In the genomic region with DNA sequence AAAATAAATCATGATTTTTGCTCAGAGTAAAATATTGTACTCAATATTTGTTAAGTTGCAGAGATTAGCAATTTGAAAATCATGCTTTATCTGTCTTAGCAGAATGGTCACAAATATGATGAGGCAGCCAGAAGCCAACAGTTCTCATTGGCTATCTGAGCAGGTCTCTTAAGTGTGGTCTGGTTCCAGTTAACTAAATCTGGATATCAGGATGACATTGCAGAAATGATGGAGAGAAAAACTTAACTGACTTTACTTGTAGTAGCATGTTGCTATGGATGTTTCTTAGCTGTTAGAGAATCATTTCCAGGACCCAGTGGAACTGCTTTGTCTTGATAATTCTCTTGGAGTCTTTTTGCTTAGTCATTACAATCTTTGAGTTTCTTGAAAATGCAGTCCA, we compare ENCODE assay signal across 25 cellular contexts.
"Had no signal": no experiment of that assay in that cellular context is flagged by ENCODE, and none has a peak within 500 bp of the region (broad histone marks: within the 10 kb centered on the region; RNA-seq: fewer than 3 reads in every experiment).

No MANE protein-coding gene starts in this region.

- ATAC-seq: esophagus mucosa; foreskin keratinocyte; heart right ventricle; left lobe of liver; naive thymus-derived CD4-positive, alpha-beta T cell; stimulated activated memory B cell treated with anti-CD40 and anti-IgM and Interleukin-4, amounts not matched to agents 10 μg/mL and 1 μg/mL and 100 μg/mL, for 72 hours; stimulated activated naive CD8-positive, alpha-beta T cell treated with anti-CD3 and anti-CD28 coated beads, Interleukin-15, Interleukin-2, amounts not matched to agents 100 U/mL and 50 U/mL, for 24 hours had no signal

- FAIRE-seq: keratinocyte had no signal

- H3K27me3 ChIP-seq: colonic mucosa, foreskin keratinocyte, heart right ventricle, neural progenitor cell, right atrium auricular region, sigmoid colon, spleen, testis, tibial artery had no signal

- H3K36me3 ChIP-seq: colonic mucosa, heart right ventricle, neural progenitor cell, right atrium auricular region, sigmoid colon, spleen, tibial artery had no signal

- H3K9ac ChIP-seq: neural progenitor cell, parathyroid adenoma had no signal

- H3K27ac ChIP-seq: colonic mucosa, epithelial cell of prostate, foreskin keratinocyte, heart right ventricle, neural progenitor cell, parathyroid adenoma, right atrium auricular region, sigmoid colon, spleen, testis, tibial artery had no signal

- H3K4me1 ChIP-seq: colonic mucosa, foreskin keratinocyte, heart right ventricle, neural progenitor cell, parathyroid adenoma, right atrium auricular region, sigmoid colon, spleen, testis, tibial artery had no signal

- H3K4me3 ChIP-seq: colonic mucosa, heart right ventricle, neural progenitor cell, right atrium auricular region, sigmoid colon, spleen, testis, tibial artery had no signal

- H3K9me3 ChIP-seq: colonic mucosa, testis, tibial artery had no signal

- H3K79me2 ChIP-seq: parathyroid adenoma had no signal

- H2AFZ ChIP-seq: neural progenitor cell, parathyroid adenoma had no signal

- H3K4me2 ChIP-seq: neural progenitor cell had no signal

- DNase-seq: colonic mucosa; effector CD8-positive, alpha-beta T cell; endodermal cell; foreskin keratinocyte; glutamatergic neuron; heart right ventricle; hippocampal formation; mesenchymal stem cell; midbrain; naive thymus-derived CD4-positive, alpha-beta T cell; sigmoid colon; spleen; stimulated activated CD4-positive, alpha-beta T cell treated with anti-CD3 and anti-CD28 coated beads, Interleukin-4, amount 100 ng/mL, for 4 hours; stimulated activated naive CD8-positive, alpha-beta T cell treated with anti-CD3 and anti-CD28 coated beads, Interleukin-15, Interleukin-2, amounts not matched to agents 100 U/mL and 50 U/mL, for 24 hours; substantia nigra; testis; tibial artery had no signal
